17 cellular contexts compared by ENCODE assay signal in genomic region chr21:39842741-39843146, GRCh38. TPM values are rescaled to one million over a fixed set of nuclear protein-coding genes. Genes with fewer than 3 reads are reported as not detected.
"Had no signal": no experiment of that assay in that cellular context is flagged by ENCODE, and none has a peak within 500 bp of the region (broad histone marks: within the 10 kb centered on the region; RNA-seq: fewer than 3 reads in every experiment).

No MANE protein-coding gene starts in this region.

- DNase-seq: activated B cell treated with CpG ODN at 0.5 μM for 24 hours; activated CD4-positive, alpha-beta T cell treated with anti-CD3 and anti-CD28 coated beads for 48 hours; activated CD8-positive, alpha-beta memory T cell treated with anti-CD3 and anti-CD28 coated beads, Interleukin-2, amount 50 U/mL, for 4 hours; activated CD8-positive, alpha-beta T cell treated with anti-CD3 and anti-CD28 coated beads for 36 hours; activated gamma-delta T cell; activated T-cell treated with anti-CD3 and anti-CD28 coated beads, Interleukin-2, amount 50 U/mL, for 48 hours; amygdala; body of pancreas; central memory CD4-positive, alpha-beta T cell; colonic mucosa; esophagus squamous epithelium; mesendoderm; right lobe of liver; spleen; stimulated activated naive CD8-positive, alpha-beta T cell treated with anti-CD3 and anti-CD28 coated beads, Interleukin-15, amount 100 ng/mL, for 72 hours; T-helper 17 cell; upper lobe of left lung had no signal

- H3K27ac ChIP-seq: body of pancreas, colonic mucosa, esophagus squamous epithelium, right lobe of liver, spleen, upper lobe of left lung had no signal

- H3K9me3 ChIP-seq: body of pancreas, colonic mucosa, esophagus squamous epithelium, right lobe of liver, spleen, upper lobe of left lung had no signal

- H3K4me1 ChIP-seq: body of pancreas, colonic mucosa, esophagus squamous epithelium, right lobe of liver, spleen, upper lobe of left lung had no signal

- ATAC-seq: activated CD8-positive, alpha-beta T cell treated with anti-CD3 and anti-CD28 coated beads for 36 hours; body of pancreas; right lobe of liver; stimulated activated naive CD8-positive, alpha-beta T cell treated with anti-CD3 and anti-CD28 coated beads, Interleukin-15, amount 100 ng/mL, for 72 hours; T-helper 17 cell had no signal

- H3K36me3 ChIP-seq: colonic mucosa, esophagus squamous epithelium, right lobe of liver, spleen, upper lobe of left lung had no signal

- H3K4me3 ChIP-seq: body of pancreas, colonic mucosa, esophagus squamous epithelium, right lobe of liver, spleen, upper lobe of left lung had no signal

- H3K27me3 ChIP-seq: body of pancreas, colonic mucosa, esophagus squamous epithelium, right lobe of liver, upper lobe of left lung had no signal

RNA-seq across cellular contexts. Expression of gene PCP4, which starts 24.5 kb away (rescaled TPM):
- total RNA-seq: activated B cell treated with CpG ODN at 0.5 μM for 24 hours; activated CD8-positive, alpha-beta T cell treated with anti-CD3 and anti-CD28 coated beads for 36 hours; right lobe of liver; T-helper 17 cell had no signal
